35 cellular contexts compared by ENCODE assay signal in the genomic region with DNA sequence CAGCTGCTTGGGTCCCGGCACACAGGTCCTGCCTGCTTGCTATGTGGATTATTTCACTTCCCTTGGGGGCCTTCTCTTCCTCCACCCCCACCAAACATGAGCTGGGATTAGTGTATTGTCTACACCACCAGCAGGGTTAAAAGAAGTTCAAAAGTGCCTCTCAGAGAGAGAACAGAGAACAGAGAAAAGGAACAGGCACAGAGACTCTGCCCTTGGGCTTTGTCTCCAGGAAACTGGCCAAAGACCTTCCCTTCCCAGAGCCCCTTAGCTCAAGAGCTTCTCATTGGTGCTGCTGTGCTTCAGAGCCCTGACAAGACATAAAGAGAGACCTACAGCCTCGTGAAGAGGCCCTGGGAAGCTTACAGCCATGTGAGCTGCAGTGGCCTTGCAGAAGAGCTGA. TPM values are rescaled to one million over a fixed set of nuclear protein-coding genes. Genes with fewer than 3 reads are reported as not detected.
"Had no signal": no experiment of that assay in that cellular context is flagged by ENCODE, and none has a peak within 500 bp of the region (broad histone marks: within the 10 kb centered on the region; RNA-seq: fewer than 3 reads in every experiment).

No MANE protein-coding gene starts in this region.

- ATAC-seq: activated CD4-positive, CD25-positive, alpha-beta regulatory T cell treated with anti-CD3 and anti-CD28 coated beads, Interleukin-2, amount 50 U/mL, for 24 hours; activated naive CD4-positive, alpha-beta T cell treated with anti-CD3 and anti-CD28 coated beads, Interleukin-2, amount 50 U/mL, for 72 hours; activated T-cell treated with anti-CD3 and anti-CD28 coated beads, Interleukin-2, amount 50 U/mL, for 4 hours; PC-3; WTC11 had no signal

- H3K4me1 ChIP-seq: adrenal gland, Peyer's patch, SJSA1 had no signal

- H3K27me3 ChIP-seq: adrenal gland, Peyer's patch had no signal

- H3K27ac ChIP-seq: adrenal gland, KMS-11, Peyer's patch, SJSA1 had no signal

- H3K9me3 ChIP-seq: SJSA1, SK-N-SH had no signal

- H3K36me3 ChIP-seq: adrenal gland, Peyer's patch, SJSA1 had no signal

- DNase-seq: activated CD4-positive, alpha-beta memory T cell treated with anti-CD3 and anti-CD28 coated beads for 36 hours; activated CD4-positive, alpha-beta T cell treated with anti-CD3 and anti-CD28 coated beads for 4 hours; activated CD4-positive, alpha-beta T cell treated with anti-CD3 and anti-CD28 coated beads, Interleukin-2, amount 50 U/mL, for 1 hour; activated CD8-positive, alpha-beta memory T cell treated with anti-CD3 and anti-CD28 coated beads, Interleukin-2, amount 50 U/mL, for 4 hours; activated gamma-delta T cell treated with Interleukin-2 at 50 U/mL for 16 hours; activated naive CD4-positive, alpha-beta T cell treated with anti-CD3 and anti-CD28 coated beads for 36 hours; activated T-cell treated with anti-CD3 and anti-CD28 coated beads for 4 hours; activated T-cell treated with anti-CD3 and anti-CD28 coated beads, Interleukin-2, amount 50 U/mL, for 4 hours; adrenal gland; anterior cingulate cortex; caudate nucleus; cerebellar nuclear complex; MM.1S; NCI-H1105 treated with DMSO at 0.1 percent for 48 hours; NCI-H1436; NCI-H1694; NCI-H1930; NCI-H2081 treated with DMSO at 0.1 percent for 48 hours; NCI-H345; NCI-H524 treated with DMSO at 0.1 percent for 48 hours; NK-92 treated with Interleukin-12 subunit alpha and Interleukin-12 subunit beta, amount 100 ng/mL, for 24 hours; PC-3; Peyer's patch; RPMI8226; SHP77 treated with DMSO at 0.1 percent for 48 hours; SK-N-SH had no signal

- H3K4me3 ChIP-seq: adrenal gland, Peyer's patch, SJSA1 had no signal

RNA-seq across cellular contexts. Expression of gene FIGLA, which starts 7.1 kb away (rescaled TPM):
- total RNA-seq: activated CD4-positive, alpha-beta memory T cell treated with anti-CD3 and anti-CD28 coated beads for 36 hours; activated naive CD4-positive, alpha-beta T cell treated with anti-CD3 and anti-CD28 coated beads for 36 hours; activated naive CD4-positive, alpha-beta T cell treated with anti-CD3 and anti-CD28 coated beads, Interleukin-2, amount 50 U/mL, for 72 hours; activated T-cell treated with anti-CD3 and anti-CD28 coated beads, Interleukin-2, amount 50 U/mL, for 4 hours; activated T-helper 1 cell treated with anti-CD3 and anti-CD28 coated beads, Interleukin-12 subunit alpha, Interleukin-12 subunit beta, Interleukin-2, Interleukin-4 antibody, amounts not matched to agents 30 ng/mL and 10 ng/mL and 1 ng/mL, durations not matched to agents 14 hours and 24 hours and 36 hours; adrenal gland; bronchial epithelial cell; LHCN-M2; NCI-H460; PC-3; Peyer's patch; SJSA1; WTC11 had no signal

RNA-seq across cellular contexts. Expression of gene CLEC4F, which starts 22.9 kb away (rescaled TPM):
- total RNA-seq: activated CD4-positive, alpha-beta memory T cell treated with anti-CD3 and anti-CD28 coated beads for 36 hours; activated naive CD4-positive, alpha-beta T cell treated with anti-CD3 and anti-CD28 coated beads for 36 hours; activated T-cell treated with anti-CD3 and anti-CD28 coated beads, Interleukin-2, amount 50 U/mL, for 4 hours; adrenal gland; bronchial epithelial cell; LHCN-M2; NCI-H460; PC-3; SJSA1; WTC11 had no signal

RNA-seq across cellular contexts. Expression of gene ADD2, which starts 29.5 kb away (rescaled TPM):
- total RNA-seq: bronchial epithelial cell, LHCN-M2, SJSA1 had no signal

RNA-seq across cellular contexts. Expression of gene CD207, which starts 38.1 kb away (rescaled TPM):
- total RNA-seq: activated CD4-positive, alpha-beta memory T cell treated with anti-CD3 and anti-CD28 coated beads for 36 hours; activated naive CD4-positive, alpha-beta T cell treated with anti-CD3 and anti-CD28 coated beads for 36 hours; activated naive CD4-positive, alpha-beta T cell treated with anti-CD3 and anti-CD28 coated beads, Interleukin-2, amount 50 U/mL, for 72 hours; activated T-cell treated with anti-CD3 and anti-CD28 coated beads, Interleukin-2, amount 50 U/mL, for 4 hours; activated T-helper 1 cell treated with anti-CD3 and anti-CD28 coated beads, Interleukin-12 subunit alpha, Interleukin-12 subunit beta, Interleukin-2, Interleukin-4 antibody, amounts not matched to agents 30 ng/mL and 10 ng/mL and 1 ng/mL, durations not matched to agents 14 hours and 24 hours and 36 hours; adrenal gland; bronchial epithelial cell; LHCN-M2; NCI-H460; PC-3; Peyer's patch; SJSA1; WTC11 had no signal
